Comparison of ENCODE assay signal across 13 cellular contexts in genomic region chr1:39633422-39633821, GRCh38.
DNase-seq lines count a peak whose midpoint lies in the region; ATAC-seq and TF ChIP-seq lines count a peak whose summit lies in the region.
"Had no signal": no experiment of that assay in that cellular context is flagged by ENCODE, and none has a peak within 500 bp of the region (broad histone marks: within the 10 kb centered on the region; RNA-seq: fewer than 3 reads in every experiment).

No MANE protein-coding gene starts in this region.

- H3K36me3 ChIP-seq in muscle layer of duodenum (ENCODE audit: control insufficient read depth in 1 of 2, insufficient read depth in 2 of 2, low read length in 2 of 2) (no peaks in the 10 kb centered on the region), stomach smooth muscle (ENCODE audit: control insufficient read depth in 2 of 2, insufficient read depth in 2 of 2, low read length in 2 of 2) (peaks cover 2% of the 10 kb centered on the region in 2 donors)

- no peak for ATAC-seq in GM21360 (IDR thresholded peaks at IDR 0.05; ENCODE audit: unreplicated experiment)

- TF ChIP-seq CTCF in coronary artery (IDR thresholded peaks at IDR 0.05), result no peak

- peaks cover under 1% of the 10 kb centered on the region for H3K27me3 ChIP-seq in muscle layer of duodenum (ENCODE audit: low read depth, low read length)
- H3K27me3 ChIP-seq in stomach smooth muscle (ENCODE audit: control insufficient read depth in 1 of 2, insufficient read depth in 2 of 2, low read length in 2 of 2), result peaks cover 25% of the 10 kb centered on the region in 2 donors

- H3K4me1 ChIP-seq in muscle layer of duodenum (ENCODE audit: control insufficient read depth in 1 of 2, insufficient read depth in 2 of 2, low read length in 2 of 2), result no peaks in the 10 kb centered on the region
- H3K4me1 ChIP-seq in stomach smooth muscle (ENCODE audit: control insufficient read depth, insufficient read depth, low read length), result peaks cover 11% of the 10 kb centered on the region

- peak overlapping the region; percentile 24 to 47 for H3K9ac ChIP-seq in stomach smooth muscle (ENCODE audit: low read length in 2 of 2)

- DNase-seq in coronary artery (ENCODE audit: low spot score) (no peak), KG1 (lab: John Stamatoyannopoulos, UW) (no peak), DMS114 treated with DMSO at 0.1 percent for 48 hours (lab: John Stamatoyannopoulos, UW; ENCODE audit: unreplicated experiment) (no peak)
- no peak for DNase-seq in activated effector memory CD4-positive, alpha-beta T cell treated with anti-CD3 and anti-CD28 coated beads, Interleukin-2, amount 50 U/mL, for 16 hours
- DNase-seq: activated CD4-positive, alpha-beta T cell treated with anti-CD3 and anti-CD28 coated beads for 4 hours; CD4-positive, alpha-beta T cell; hippocampal formation; mammary epithelial cell; NCI-H1092 had no signal

- H3K9me3 ChIP-seq in muscle layer of duodenum (ENCODE audit: control insufficient read depth in 1 of 2, low read length in 2 of 2), result no peaks in the 10 kb centered on the region
- no peaks in the 10 kb centered on the region for H3K9me3 ChIP-seq in stomach smooth muscle (ENCODE audit: control insufficient read depth in 2 of 2, low read length in 2 of 2)

- H3K27ac ChIP-seq in coronary artery (peak overlapping the region; percentile 90 to 96), muscle layer of duodenum (ENCODE audit: low read length) (peak overlapping the region; percentile 0), stomach smooth muscle (ENCODE audit: low read length) (peak overlapping the region; percentile 24)

- no peak for TF ChIP-seq EP300 in Ishikawa (IDR thresholded peaks at IDR 0.05; ENCODE audit: borderline replicate concordance)

- no peak for TF ChIP-seq RAD21 in Ishikawa (IDR thresholded peaks at IDR 0.05; ENCODE audit: low read depth)

- peak overlapping the region; percentile 78 for H3K4me3 ChIP-seq in coronary artery
- no peak overlapping the region for H3K4me3 ChIP-seq in muscle layer of duodenum (ENCODE audit: low read depth in 1 of 2, low read length in 2 of 2)
- peak overlapping the region; percentile 17 to 49 for H3K4me3 ChIP-seq in stomach smooth muscle (ENCODE audit: low read length in 2 of 2)

TF ChIP-seq in Ishikawa, 13 proteins besides CTCF, POLR2A, EP300 and RAD21:
- TF ChIP-seq ZBTB7A (IDR thresholded peaks at IDR 0.05; ENCODE audit: low read depth) (0 out of 2 replicates have a peak, but pooled peaks have one; percentile 3), TCF12 (IDR thresholded peaks at IDR 0.05; ENCODE audit: low read depth) (no peak), YY1 (IDR thresholded peaks at IDR 0.05; ENCODE audit: low read depth) (no peak)

Comparison
In these comparisons a context has a peak if more than half of its experiments do, and no peak if none do; other contexts are left out.
1. H3K27ac ChIP-seq: peak in every context shown above with its lines; median percentile 93 in coronary artery; 24 in stomach smooth muscle; 0 in muscle layer of duodenum.
2. H3K4me3 ChIP-seq: peak in coronary artery (single experiment) and stomach smooth muscle (2 of 2); none in muscle layer of duodenum (0 of 2).